Comparison of ENCODE assay signal across 24 cellular contexts in genomic region chr10:14372616-14373015, GRCh38.
"Had no signal": no experiment of that assay in that cellular context is flagged by ENCODE, and none has a peak within 500 bp of the region (broad histone marks: within the 10 kb centered on the region; RNA-seq: fewer than 3 reads in every experiment).

No MANE protein-coding gene starts in this region.

- H3K36me3 Mint-ChIP-seq: activated naive CD8-positive, alpha-beta T cell treated with anti-CD3 and anti-CD28 coated beads for 36 hours had no signal

- H3K4me3 ChIP-seq: heart right ventricle, spleen, thoracic aorta, upper lobe of left lung had no signal

- H3K4me3 Mint-ChIP-seq: activated B cell treated with CpG ODN at 0.5 μM for 24 hours; activated CD4-positive, alpha-beta T cell treated with anti-CD3 and anti-CD28 coated beads for 36 hours; activated naive CD8-positive, alpha-beta T cell treated with anti-CD3 and anti-CD28 coated beads for 36 hours; activated T-cell treated with anti-CD3 and anti-CD28 coated beads, Interleukin-2, amount 50 U/mL, for 4 hours; endodermal cell had no signal

- ATAC-seq: activated CD4-positive, alpha-beta T cell treated with anti-CD3 and anti-CD28 coated beads for 36 hours; activated T-cell treated with anti-CD3 and anti-CD28 coated beads, Interleukin-2, amount 50 U/mL, for 4 hours; heart right ventricle; left cardiac atrium had no signal

- H3K27me3 ChIP-seq: upper lobe of left lung had no signal

- H3K9me3 Mint-ChIP-seq: activated naive CD8-positive, alpha-beta T cell treated with anti-CD3 and anti-CD28 coated beads for 36 hours; activated T-cell treated with anti-CD3 and anti-CD28 coated beads, Interleukin-2, amount 50 U/mL, for 4 hours; activated T-helper 2 cell treated with anti-CD3 and anti-CD28 coated beads, Interferon-gamma antibody, Interleukin-2, Interleukin-4, amounts not matched to agents 10 μg/mL and 5 μg/mL and 100 μg/mL, durations not matched to agents 14 hours and 24 hours and 36 hours; endodermal cell had no signal

- H3K27ac Mint-ChIP-seq: activated B cell treated with CpG ODN at 0.5 μM for 24 hours; activated CD4-positive, alpha-beta T cell treated with anti-CD3 and anti-CD28 coated beads for 36 hours; activated naive CD8-positive, alpha-beta T cell treated with anti-CD3 and anti-CD28 coated beads for 36 hours; activated T-helper 2 cell treated with anti-CD3 and anti-CD28 coated beads, Interferon-gamma antibody, Interleukin-2, Interleukin-4, amounts not matched to agents 10 μg/mL and 5 μg/mL and 100 μg/mL, durations not matched to agents 14 hours and 24 hours and 36 hours; endodermal cell; progenitor cell of endocrine pancreas had no signal

- DNase-seq: activated B cell treated with CpG ODN at 0.5 μM for 24 hours; activated CD4-positive, alpha-beta T cell treated with anti-CD3 and anti-CD28 coated beads for 36 hours; activated CD4-positive, alpha-beta T cell treated with anti-CD3 and anti-CD28 coated beads, Interleukin-2, amount 50 U/mL, for 4 hours; activated CD8-positive, alpha-beta memory T cell treated with anti-CD3 and anti-CD28 coated beads, Interleukin-2, amount 50 U/mL, for 48 hours; activated naive CD4-positive, alpha-beta T cell treated with Interleukin-2 at 50 U/mL for 16 hours; activated naive CD8-positive, alpha-beta T cell treated with anti-CD3 and anti-CD28 coated beads for 36 hours; activated T-cell treated with anti-CD3 and anti-CD28 coated beads, Interleukin-2, amount 50 U/mL, for 4 hours; cerebellar nuclear complex; cortex of kidney; endodermal cell; heart right ventricle; islet precursor cell; left cardiac atrium; retina; spleen; stimulated activated CD4-positive, alpha-beta T cell treated with anti-CD3 and anti-CD28 coated beads, Interleukin-4, amount 100 ng/mL, for 24 hours; stimulated activated naive CD4-positive, alpha-beta T cell treated with Interleukin-2 at 50 U/mL for 16 hours; T1000; upper lobe of left lung had no signal

- FAIRE-seq: astrocyte had no signal

- H3K27ac ChIP-seq: epithelial cell of prostate, heart right ventricle, spleen, thoracic aorta, upper lobe of left lung had no signal

- H3K4me1 Mint-ChIP-seq: activated B cell treated with CpG ODN at 0.5 μM for 24 hours had no signal

- H3K4me1 ChIP-seq: heart right ventricle, spleen, upper lobe of left lung had no signal

- H3K9me3 ChIP-seq: heart right ventricle, spleen, thoracic aorta, upper lobe of left lung had no signal

- H3K36me3 ChIP-seq: heart right ventricle, spleen, thoracic aorta, upper lobe of left lung had no signal
